In genomic region chr1:21340230-21340564, GRCh38 we compare ENCODE assay signal across 10 cellular contexts. TPM values are rescaled to one million over a fixed set of nuclear protein-coding genes. Genes with fewer than 3 reads are reported as not detected.
DNase-seq lines count a peak whose midpoint lies in the region; ATAC-seq and TF ChIP-seq lines count a peak whose summit lies in the region.
"Had no signal": no experiment of that assay in that cellular context is flagged by ENCODE, and none has a peak within 500 bp of the region (broad histone marks: within the 10 kb centered on the region; RNA-seq: fewer than 3 reads in every experiment).

No MANE protein-coding gene starts in this region.

- peak overlapping the region; percentile 94 for H3K27ac ChIP-seq in 22Rv1

- ATAC-seq in activated T-helper 17 cell treated with anti-CD3 and anti-CD28 coated beads, Interleukin-2, amount 50 U/mL, for 72 hours (replicated peaks), result no peak

- no peaks in the 10 kb centered on the region for H3K27me3 ChIP-seq in mucosa of stomach (ENCODE audit: control insufficient read depth, insufficient read depth, low read length)

- peaks cover 91% of the 10 kb centered on the region for H3K36me3 Mint-ChIP-seq in activated T-helper 17 cell treated with anti-CD3 and anti-CD28 coated beads, Interleukin-2, amount 50 U/mL, for 72 hours (ENCODE audit: low read depth)
- H3K36me3 Mint-ChIP-seq in activated T-helper 2 cell treated with anti-CD3 and anti-CD28 coated beads, Interferon-gamma antibody, Interleukin-2, Interleukin-4, amounts not matched to agents 10 μg/mL and 5 μg/mL and 100 μg/mL, durations not matched to agents 14 hours and 24 hours and 36 hours (ENCODE audit: low read depth), result peaks cover 45% of the 10 kb centered on the region

- H3K36me3 ChIP-seq in mucosa of stomach (ENCODE audit: control insufficient read depth, insufficient read depth, low read length), result no peaks in the 10 kb centered on the region

- peaks cover 85% of the 10 kb centered on the region for H3K4me1 ChIP-seq in mucosa of stomach (ENCODE audit: control insufficient read depth, insufficient read depth, low read length)

- H3K27me3 Mint-ChIP-seq in activated T-helper 17 cell treated with anti-CD3 and anti-CD28 coated beads, Interleukin-2, amount 50 U/mL, for 72 hours, result no peaks in the 10 kb centered on the region
- no peaks in the 10 kb centered on the region for H3K27me3 Mint-ChIP-seq in activated T-helper 2 cell treated with anti-CD3 and anti-CD28 coated beads, Interferon-gamma antibody, Interleukin-2, Interleukin-4, amounts not matched to agents 10 μg/mL and 5 μg/mL and 100 μg/mL, durations not matched to agents 14 hours and 24 hours and 36 hours (ENCODE audit: low read depth)

- H3K9ac ChIP-seq in mucosa of stomach (ENCODE audit: low read length), result peak overlapping the region; percentile 16

- peaks cover 40% of the 10 kb centered on the region for H3K4me1 Mint-ChIP-seq in activated T-helper 17 cell treated with anti-CD3 and anti-CD28 coated beads, Interleukin-2, amount 50 U/mL, for 72 hours
- H3K4me1 Mint-ChIP-seq in activated T-helper 2 cell treated with anti-CD3 and anti-CD28 coated beads, Interferon-gamma antibody, Interleukin-2, Interleukin-4, amounts not matched to agents 10 μg/mL and 5 μg/mL and 100 μg/mL, durations not matched to agents 14 hours and 24 hours and 36 hours (ENCODE audit: low read depth), result peaks cover 58% of the 10 kb centered on the region

- no peak overlapping the region for H3K4me3 ChIP-seq in mucosa of stomach (ENCODE audit: low read length)

- H3K9me3 ChIP-seq in mucosa of stomach (ENCODE audit: control insufficient read depth, low read length), result no peaks in the 10 kb centered on the region

- peak overlapping the region; percentile 13 for H3K4me3 Mint-ChIP-seq in activated T-helper 17 cell treated with anti-CD3 and anti-CD28 coated beads, Interleukin-2, amount 50 U/mL, for 72 hours
- no peak overlapping the region for H3K4me3 Mint-ChIP-seq in activated T-helper 2 cell treated with anti-CD3 and anti-CD28 coated beads, Interferon-gamma antibody, Interleukin-2, Interleukin-4, amounts not matched to agents 10 μg/mL and 5 μg/mL and 100 μg/mL, durations not matched to agents 14 hours and 24 hours and 36 hours (ENCODE audit: low read depth)

- no peaks in the 10 kb centered on the region for H3K9me3 Mint-ChIP-seq in activated T-helper 17 cell treated with anti-CD3 and anti-CD28 coated beads, Interleukin-2, amount 50 U/mL, for 72 hours
- no peaks in the 10 kb centered on the region for H3K9me3 Mint-ChIP-seq in activated T-helper 2 cell treated with anti-CD3 and anti-CD28 coated beads, Interferon-gamma antibody, Interleukin-2, Interleukin-4, amounts not matched to agents 10 μg/mL and 5 μg/mL and 100 μg/mL, durations not matched to agents 14 hours and 24 hours and 36 hours

- intact Hi-C loops in activated T-helper 2 cell treated with anti-CD3 and anti-CD28 coated beads, Interferon-gamma antibody, Interleukin-2, Interleukin-4, amounts not matched to agents 10 μg/mL and 5 μg/mL and 100 μg/mL, durations not matched to agents 14 hours and 24 hours and 36 hours (cut with micrococcal nuclease), result loop anchor here (10.0 kb wide), 1 partner anchor 685 kb away; no protein-coding TSS in a partner anchor

- TF ChIP-seq CTCF in 22Rv1 (IDR thresholded peaks at IDR 0.05), result no peak

- peak; percentile 85 for DNase-seq in DMS79 treated with DMSO at 0.1 percent for 48 hours (lab: John Stamatoyannopoulos, UW)
- no peak for DNase-seq in activated T-helper 2 cell treated with anti-CD3 and anti-CD28 coated beads, Interferon-gamma antibody, Interleukin-2, Interleukin-4, amounts not matched to agents 10 μg/mL and 5 μg/mL and 100 μg/mL, durations not matched to agents 14 hours and 24 hours and 36 hours (ENCODE audit: low spot score)
- no peak for DNase-seq in stimulated activated CD4-positive, alpha-beta T cell treated with anti-CD3 and anti-CD28 coated beads, Interleukin-4, amount 100 ng/mL, for 4 hours
- DNase-seq in NOMO-1 (lab: John Stamatoyannopoulos, UW; ENCODE audit: unreplicated experiment in 2 of 2), result no peak
- DNase-seq in NCI-H774 (lab: John Stamatoyannopoulos, UW), result no peak
- DNase-seq: activated CD4-positive, alpha-beta T cell treated with anti-CD3 and anti-CD28 coated beads for 4 hours; MM.1S had no signal

- no peak overlapping the region for H3K27ac Mint-ChIP-seq in activated T-helper 17 cell treated with anti-CD3 and anti-CD28 coated beads, Interleukin-2, amount 50 U/mL, for 72 hours
- no peak overlapping the region for H3K27ac Mint-ChIP-seq in activated T-helper 2 cell treated with anti-CD3 and anti-CD28 coated beads, Interferon-gamma antibody, Interleukin-2, Interleukin-4, amounts not matched to agents 10 μg/mL and 5 μg/mL and 100 μg/mL, durations not matched to agents 14 hours and 24 hours and 36 hours

RNA-seq across cellular contexts. Expression of gene ECE1, which starts 49.9 kb away (rescaled TPM):
- total RNA-seq in activated T-helper 17 cell treated with anti-CD3 and anti-CD28 coated beads, Interleukin-2, amount 50 U/mL, for 72 hours, result 100 to 1,000 TPM in 1 of 2 donors, 10 to 100 TPM in 1; 75.4 to 219 TPM
- total RNA-seq in activated T-helper 2 cell treated with anti-CD3 and anti-CD28 coated beads, Interferon-gamma antibody, Interleukin-2, Interleukin-4, amounts not matched to agents 10 μg/mL and 5 μg/mL and 100 μg/mL, durations not matched to agents 14 hours and 24 hours and 36 hours, result 94.1 and 97.0 TPM in 2 replicates
